ENCODE assay signal across 8 cellular contexts in the genomic region with DNA sequence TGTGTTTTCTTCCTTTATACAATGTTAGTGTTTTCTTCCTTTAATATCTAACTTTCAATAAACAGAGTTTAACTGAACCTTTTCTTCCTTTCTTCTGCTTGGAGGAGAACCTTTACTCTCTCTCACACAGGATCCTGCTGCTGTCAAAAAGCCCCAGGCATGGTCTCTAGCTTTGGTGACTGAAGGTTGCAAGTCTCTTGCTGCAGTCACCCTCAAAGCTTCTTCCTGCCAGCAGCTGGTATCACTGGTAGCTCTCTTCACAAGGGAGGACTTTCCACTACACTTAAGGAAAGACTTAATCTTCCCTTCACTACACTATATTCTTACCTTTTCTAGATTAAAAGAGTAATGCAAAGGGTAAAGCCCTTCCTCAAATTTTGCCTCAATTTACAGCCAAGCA.
A peak's percentile ranks its signal among the peaks of the same experiment; 100 is the strongest.
DNase-seq lines count a peak whose midpoint lies in the region; ATAC-seq and TF ChIP-seq lines count a peak whose summit lies in the region.

No MANE protein-coding gene starts in this region.

- H3K4me2 ChIP-seq in DOHH2 (ENCODE audit: low read length): peak overlapping the region; percentile 22

- ATAC-seq in GM21390 (IDR thresholded peaks at IDR 0.05; ENCODE audit: unreplicated experiment): peak; percentile 59
- ATAC-seq in upper lobe of left lung (ENCODE audit: low FRiP score in 2 of 2): no peak
- no peak for ATAC-seq in left cardiac atrium

- no peaks in the 10 kb centered on the region for H3K9me2 ChIP-seq in DOHH2 (replicated peaks; ENCODE audit: control insufficient read depth, low read length)

- H3F3A ChIP-seq in DOHH2 (ENCODE audit: control insufficient read depth, insufficient read depth): no peaks in the 10 kb centered on the region

- no peaks in the 10 kb centered on the region for H3K9me3 ChIP-seq in DOHH2 (ENCODE audit: control insufficient read depth, insufficient read depth, low read length)
- no peaks in the 10 kb centered on the region for H3K9me3 ChIP-seq in upper lobe of left lung

- no peak for TF ChIP-seq EP300 in upper lobe of left lung (IDR thresholded peaks at IDR 0.05)

- intact Hi-C loops in left cardiac atrium (cut with DNase I): no loop called here

- no peak for TF ChIP-seq POLR2A in upper lobe of left lung (IDR thresholded peaks at IDR 0.05)

- H3K79me2 ChIP-seq in DOHH2 (ENCODE audit: control insufficient read depth, low read length): no peaks in the 10 kb centered on the region

- peak in 1 of 2 experiments; percentile 32 for DNase-seq in HL-60 (ENCODE audit: low read depth in 1 of 2, low spot score in 1 of 2)
- peak; percentile 7 for DNase-seq in iPS DF 19.7 (ENCODE audit: low read depth, low spot score)
- DNase-seq in NCI-H446 (lab: John Stamatoyannopoulos, UW): no peak
- no peak for DNase-seq in NCI-H1105 treated with DMSO at 0.1 percent for 48 hours (lab: John Stamatoyannopoulos, UW)
- DNase-seq in upper lobe of left lung: no peak
- DNase-seq in left cardiac atrium: no peak

- peaks cover 38% of the 10 kb centered on the region for H3K4me1 ChIP-seq in DOHH2 (ENCODE audit: control insufficient read depth, low read length)
- H3K4me1 ChIP-seq in upper lobe of left lung: peaks cover 17 to 32% (median 29%) of the 10 kb centered on the region in 4 donors

- H3K36me3 ChIP-seq in DOHH2 (ENCODE audit: control insufficient read depth, low read length) (no peaks in the 10 kb centered on the region), upper lobe of left lung (no peaks in the 10 kb centered on the region)

- no peak overlapping the region for H3K4me3 ChIP-seq in DOHH2 (ENCODE audit: low read length)
- no peak overlapping the region for H3K4me3 ChIP-seq in HL-60 (replicated peaks; ENCODE audit: insufficient read depth, low read length)
- no peak overlapping the region for H3K4me3 ChIP-seq in upper lobe of left lung

- no peaks in the 10 kb centered on the region for H4K20me1 ChIP-seq in DOHH2 (ENCODE audit: control insufficient read depth, insufficient read depth, low read depth, low read length)

- TF ChIP-seq CTCF in DOHH2 (IDR thresholded peaks at IDR 0.05; ENCODE audit: low read depth, low read length, poor library complexity, severe bottlenecking): no peak
- TF ChIP-seq CTCF in HL-60 (IDR thresholded peaks at IDR 0.05; ENCODE audit: insufficient read depth, low read length): no peak
- TF ChIP-seq CTCF in upper lobe of left lung (IDR thresholded peaks at IDR 0.05): no peak

- H3K27ac ChIP-seq in DOHH2 (ENCODE audit: low read depth, low read length) (no peak overlapping the region), HL-60 (replicated peaks) (peak overlapping the region; percentile 42), upper lobe of left lung (peak overlapping the region in 1 of 4 donors; percentile 24)

- H3K27me3 ChIP-seq in DOHH2 (ENCODE audit: control insufficient read depth, low read length) (no peaks in the 10 kb centered on the region), HL-60 (ENCODE audit: insufficient read depth, poor library complexity, severe bottlenecking) (no peaks in the 10 kb centered on the region), upper lobe of left lung (no peaks in the 10 kb centered on the region)
